Comparison of ENCODE assay signal across 16 cellular contexts in the genomic region with DNA sequence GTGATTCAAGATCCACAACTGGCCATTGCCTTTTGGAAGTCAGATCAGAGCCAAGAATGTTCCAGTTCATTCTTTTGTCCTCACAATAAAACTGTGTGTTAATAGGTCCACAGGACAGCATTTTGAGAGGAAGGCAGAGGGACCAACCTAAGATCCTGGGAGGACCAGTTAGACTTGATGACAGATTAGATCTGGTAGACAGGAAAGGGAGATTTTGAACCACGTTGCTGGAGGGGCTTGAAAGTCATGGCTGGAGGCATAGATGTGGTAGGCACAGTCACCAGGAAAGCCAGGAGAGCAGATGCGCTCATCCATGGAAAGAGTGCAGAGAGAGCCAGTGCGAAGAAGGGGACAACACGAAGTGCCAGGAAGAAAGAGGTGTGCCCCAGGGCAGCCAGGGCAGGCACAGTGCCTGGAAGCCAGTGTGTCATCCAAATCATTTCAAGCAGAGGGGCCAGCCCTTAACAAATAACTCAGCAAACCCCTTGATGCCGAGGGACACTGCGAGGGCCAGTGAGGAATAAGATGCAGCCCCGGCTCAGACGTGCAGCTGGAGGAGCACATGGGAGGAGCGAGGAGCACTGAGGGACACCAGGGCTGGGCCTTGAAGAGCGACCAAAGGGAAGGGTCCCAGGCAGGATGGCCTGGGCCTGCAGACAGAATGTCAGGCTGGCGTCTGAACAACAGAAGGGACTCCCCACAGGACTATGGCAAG.
"Had no signal": no experiment of that assay in that cellular context is flagged by ENCODE, and none has a peak within 500 bp of the region (broad histone marks: within the 10 kb centered on the region; RNA-seq: fewer than 3 reads in every experiment).

No MANE protein-coding gene starts in this region.

- H3K4me3 Mint-ChIP-seq: activated CD4-positive, alpha-beta memory T cell treated with anti-CD3 and anti-CD28 coated beads, Interleukin-2, amount 10 ng/mL, durations not matched to agents 7 days and 5 days; activated CD4-positive, alpha-beta T cell treated with anti-CD3 and anti-CD28 coated beads for 36 hours; activated naive CD8-positive, alpha-beta T cell; naive thymus-derived CD4-positive, alpha-beta T cell had no signal

- H3K9me3 ChIP-seq: psoas muscle, suprapubic skin had no signal

- H3K9me3 Mint-ChIP-seq: activated CD4-positive, alpha-beta memory T cell treated with anti-CD3 and anti-CD28 coated beads, Interleukin-2, amount 10 ng/mL, durations not matched to agents 7 days and 5 days had no signal

- DNase-seq: activated CD4-positive, alpha-beta memory T cell treated with anti-CD3 and anti-CD28 coated beads, Interleukin-2, amount 10 ng/mL, durations not matched to agents 7 days and 5 days; activated CD4-positive, alpha-beta T cell treated with anti-CD3 and anti-CD28 coated beads for 36 hours; amygdala; glutamatergic neuron; occipital lobe; psoas muscle; stimulated activated CD4-positive, alpha-beta T cell treated with anti-CD3 and anti-CD28 coated beads, Interleukin-12 subunit alpha, Interleukin-12 subunit beta, amount 100 ng/mL, for 4 hours; stimulated activated naive CD4-positive, alpha-beta T cell; SW 1271 had no signal

- ATAC-seq: activated CD4-positive, alpha-beta T cell treated with anti-CD3 and anti-CD28 coated beads for 36 hours; esophagus mucosa; naive thymus-derived CD4-positive, alpha-beta T cell; psoas muscle; sciatic nerve had no signal

- H3K27ac Mint-ChIP-seq: activated CD4-positive, alpha-beta memory T cell treated with anti-CD3 and anti-CD28 coated beads, Interleukin-2, amount 10 ng/mL, durations not matched to agents 7 days and 5 days; activated CD4-positive, alpha-beta T cell treated with anti-CD3 and anti-CD28 coated beads for 36 hours; activated T-helper 2 cell treated with anti-CD3 and anti-CD28 coated beads, Interferon-gamma antibody, Interleukin-2, Interleukin-4, amounts not matched to agents 10 μg/mL and 5 μg/mL and 100 μg/mL, durations not matched to agents 14 hours and 24 hours and 36 hours had no signal

- H3K4me3 ChIP-seq: dorsolateral prefrontal cortex, psoas muscle, suprapubic skin had no signal

- H3K4me1 ChIP-seq: psoas muscle had no signal

- H3K36me3 ChIP-seq: suprapubic skin had no signal

- H3K27me3 ChIP-seq: dorsolateral prefrontal cortex, suprapubic skin had no signal

- H3K27ac ChIP-seq: psoas muscle, suprapubic skin had no signal
